Comparison of ENCODE assay signal across 1 cellular context in the genomic region with DNA sequence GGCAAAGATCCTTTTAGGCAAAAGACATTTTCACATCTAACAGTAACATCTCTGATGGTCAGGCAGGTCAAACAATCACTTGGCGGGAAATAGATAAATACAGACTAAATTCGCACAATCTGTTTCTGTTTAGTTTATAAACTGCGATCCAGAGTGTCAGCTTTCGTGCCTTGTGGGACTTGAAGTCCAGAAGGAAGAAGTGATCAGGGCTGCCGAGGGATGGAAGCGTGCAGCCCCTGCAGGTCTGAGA.
TF ChIP-seq lines count a peak whose summit lies in the region.

No MANE protein-coding gene starts in this region.

TF ChIP-seq in GM12878, 131 proteins besides CTCF, POLR2A, EP300 and RAD21 (continued from another document):
- no peak for TF ChIP-seq ASH2L (IDR thresholded peaks at IDR 0.05; ENCODE audit: borderline replicate concordance, low read depth)
- TF ChIP-seq, protein P1, sequence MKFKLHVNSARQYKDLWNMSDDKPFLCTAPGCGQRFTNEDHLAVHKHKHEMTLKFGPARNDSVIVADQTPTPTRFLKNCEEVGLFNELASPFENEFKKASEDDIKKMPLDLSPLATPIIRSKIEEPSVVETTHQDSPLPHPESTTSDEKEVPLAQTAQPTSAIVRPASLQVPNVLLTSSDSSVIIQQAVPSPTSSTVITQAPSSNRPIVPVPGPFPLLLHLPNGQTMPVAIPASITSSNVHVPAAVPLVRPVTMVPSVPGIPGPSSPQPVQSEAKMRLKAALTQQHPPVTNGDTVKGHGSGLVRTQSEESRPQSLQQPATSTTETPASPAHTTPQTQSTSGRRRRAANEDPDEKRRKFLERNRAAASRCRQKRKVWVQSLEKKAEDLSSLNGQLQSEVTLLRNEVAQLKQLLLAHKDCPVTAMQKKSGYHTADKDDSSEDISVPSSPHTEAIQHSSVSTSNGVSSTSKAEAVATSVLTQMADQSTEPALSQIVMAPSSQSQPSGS (IDR thresholded peaks at IDR 0.05; ENCODE audit: low read length): no peak
- TF ChIP-seq ZNF24 (IDR thresholded peaks at IDR 0.05): no peak
- TF ChIP-seq HDAC2 (IDR thresholded peaks at IDR 0.05): no peak
- TF ChIP-seq ZNF274 (IDR thresholded peaks at IDR 0.05; ENCODE audit: insufficient read depth, insufficient read length): no peak
- no peak for TF ChIP-seq ZNF207 (IDR thresholded peaks at IDR 0.05; ENCODE audit: borderline replicate concordance)
- TF ChIP-seq CBX5 (IDR thresholded peaks at IDR 0.05; ENCODE audit: low read depth): no peak
- TF ChIP-seq, protein P2, sequence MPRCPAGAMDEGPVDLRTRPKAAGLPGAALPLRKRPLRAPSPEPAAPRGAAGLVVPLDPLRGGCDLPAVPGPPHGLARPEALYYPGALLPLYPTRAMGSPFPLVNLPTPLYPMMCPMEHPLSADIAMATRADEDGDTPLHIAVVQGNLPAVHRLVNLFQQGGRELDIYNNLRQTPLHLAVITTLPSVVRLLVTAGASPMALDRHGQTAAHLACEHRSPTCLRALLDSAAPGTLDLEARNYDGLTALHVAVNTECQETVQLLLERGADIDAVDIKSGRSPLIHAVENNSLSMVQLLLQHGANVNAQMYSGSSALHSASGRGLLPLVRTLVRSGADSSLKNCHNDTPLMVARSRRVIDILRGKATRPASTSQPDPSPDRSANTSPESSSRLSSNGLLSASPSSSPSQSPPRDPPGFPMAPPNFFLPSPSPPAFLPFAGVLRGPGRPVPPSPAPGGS (IDR thresholded peaks at IDR 0.05; ENCODE audit: borderline replicate concordance, insufficient read depth, low read depth, low read length, poor library complexity, severe bottlenecking): no peak
- no peak for TF ChIP-seq BACH1 (IDR thresholded peaks at IDR 0.05; ENCODE audit: borderline replicate concordance)
- TF ChIP-seq ATF7 (IDR thresholded peaks at IDR 0.05; ENCODE audit: low read depth): no peak
- no peak for TF ChIP-seq NR2C2 (IDR thresholded peaks at IDR 0.05; ENCODE audit: borderline replicate concordance, control insufficient read depth, insufficient read length, low read depth)
- TF ChIP-seq, protein P3, sequence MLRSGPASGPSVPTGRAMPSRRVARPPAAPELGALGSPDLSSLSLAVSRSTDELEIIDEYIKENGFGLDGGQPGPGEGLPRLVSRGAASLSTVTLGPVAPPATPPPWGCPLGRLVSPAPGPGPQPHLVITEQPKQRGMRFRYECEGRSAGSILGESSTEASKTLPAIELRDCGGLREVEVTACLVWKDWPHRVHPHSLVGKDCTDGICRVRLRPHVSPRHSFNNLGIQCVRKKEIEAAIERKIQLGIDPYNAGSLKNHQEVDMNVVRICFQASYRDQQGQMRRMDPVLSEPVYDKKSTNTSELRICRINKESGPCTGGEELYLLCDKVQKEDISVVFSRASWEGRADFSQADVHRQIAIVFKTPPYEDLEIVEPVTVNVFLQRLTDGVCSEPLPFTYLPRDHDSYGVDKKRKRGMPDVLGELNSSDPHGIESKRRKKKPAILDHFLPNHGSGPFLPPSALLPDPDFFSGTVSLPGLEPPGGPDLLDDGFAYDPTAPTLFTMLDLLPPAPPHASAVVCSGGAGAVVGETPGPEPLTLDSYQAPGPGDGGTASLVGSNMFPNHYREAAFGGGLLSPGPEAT (IDR thresholded peaks at IDR 0.05; ENCODE audit: low read depth): no peak
- TF ChIP-seq, protein P4, sequence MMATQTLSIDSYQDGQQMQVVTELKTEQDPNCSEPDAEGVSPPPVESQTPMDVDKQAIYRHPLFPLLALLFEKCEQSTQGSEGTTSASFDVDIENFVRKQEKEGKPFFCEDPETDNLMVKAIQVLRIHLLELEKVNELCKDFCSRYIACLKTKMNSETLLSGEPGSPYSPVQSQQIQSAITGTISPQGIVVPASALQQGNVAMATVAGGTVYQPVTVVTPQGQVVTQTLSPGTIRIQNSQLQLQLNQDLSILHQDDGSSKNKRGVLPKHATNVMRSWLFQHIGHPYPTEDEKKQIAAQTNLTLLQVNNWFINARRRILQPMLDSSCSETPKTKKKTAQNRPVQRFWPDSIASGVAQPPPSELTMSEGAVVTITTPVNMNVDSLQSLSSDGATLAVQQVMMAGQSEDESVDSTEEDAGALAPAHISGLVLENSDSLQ (IDR thresholded peaks at IDR 0.05): no peak
- no peak for TF ChIP-seq ZSCAN29 (IDR thresholded peaks at IDR 0.05)
- TF ChIP-seq MYB (IDR thresholded peaks at IDR 0.05; ENCODE audit: borderline replicate concordance, low read depth, low read length): peak; percentile 45; the same call in 1 of the 2 replicates
